Comparison of ENCODE assay signal across 9 cellular contexts in the genomic region with DNA sequence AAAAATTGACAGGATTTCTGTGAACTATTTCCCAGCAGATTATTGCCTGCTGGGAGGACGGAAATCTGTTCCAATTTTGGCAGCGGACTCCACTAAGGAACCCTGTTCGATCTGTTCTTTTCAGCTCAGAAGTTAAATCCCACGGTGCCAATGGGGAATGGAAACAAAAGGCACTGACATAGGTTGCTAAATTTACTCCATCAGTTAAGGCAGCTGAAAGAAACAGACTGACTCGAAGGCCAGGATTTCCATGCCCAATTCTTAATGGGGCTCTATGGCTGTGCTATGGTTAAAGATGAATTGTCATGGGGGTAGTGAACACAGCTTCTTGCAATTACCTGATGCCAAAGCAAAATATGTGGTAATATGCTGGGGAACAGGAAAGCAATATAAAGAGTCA.
"Had no signal": no experiment of that assay in that cellular context is flagged by ENCODE, and none has a peak within 500 bp of the region (broad histone marks: within the 10 kb centered on the region; RNA-seq: fewer than 3 reads in every experiment).

No MANE protein-coding gene starts in this region.

- H3K4me1 ChIP-seq: HAP-1 had no signal

- H3K4me3 ChIP-seq: GM23248, HAP-1 had no signal

- H3K36me3 ChIP-seq: HAP-1 had no signal

- DNase-seq: GM23248, GOT3, H7, HFFc6, KG1 had no signal

- H2AFZ ChIP-seq: GM23248 had no signal

- H3K9ac ChIP-seq: GM23248 had no signal

- H3K27ac ChIP-seq: GM23248, HL-60 had no signal

- ATAC-seq: HCT116, HepG2 had no signal

- H3K9me3 ChIP-seq: HAP-1 had no signal
